ENCODE assay signal across 20 cellular contexts in the genomic region with DNA sequence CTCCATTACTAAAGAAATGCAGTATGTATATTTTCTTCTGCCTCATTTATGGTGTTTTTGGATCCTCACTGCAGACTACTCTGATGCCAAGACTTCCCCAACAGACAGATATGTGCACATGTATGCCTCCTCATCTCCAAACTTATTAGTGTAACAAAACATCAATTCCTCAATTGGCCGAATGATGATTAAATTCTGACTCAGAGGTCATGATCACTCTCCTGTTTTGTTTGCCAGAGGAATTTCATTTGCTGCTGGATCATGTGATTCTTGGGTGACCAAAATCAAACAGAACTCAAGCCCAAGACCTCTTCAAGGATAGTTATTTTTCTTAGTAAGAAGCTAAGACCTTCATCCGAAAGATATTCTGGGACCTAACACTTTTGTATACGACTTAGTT.
"Had no signal": no experiment of that assay in that cellular context is flagged by ENCODE, and none has a peak within 500 bp of the region (broad histone marks: within the 10 kb centered on the region; RNA-seq: fewer than 3 reads in every experiment).

No MANE protein-coding gene starts in this region.

- H3K27me3 Mint-ChIP-seq: type B pancreatic cell had no signal

- H3K4me3 ChIP-seq: coronary artery, dorsolateral prefrontal cortex, hepatocyte, mucosa of descending colon, right atrium auricular region, sigmoid colon, suprapubic skin, thyroid gland had no signal

- H3K4me1 ChIP-seq: foreskin keratinocyte, right atrium auricular region, sigmoid colon, suprapubic skin, thyroid gland had no signal

- H3K27ac ChIP-seq: coronary artery, dorsolateral prefrontal cortex, foreskin keratinocyte, hepatocyte, right atrium auricular region, sigmoid colon, suprapubic skin, thyroid gland had no signal

- H3K36me3 ChIP-seq: right atrium auricular region, sigmoid colon, suprapubic skin, thyroid gland had no signal

- H3K36me3 Mint-ChIP-seq: natural killer cell, type B pancreatic cell had no signal

- H3K4me1 Mint-ChIP-seq: natural killer cell, neural crest cell had no signal

- ATAC-seq: esophagus mucosa, foreskin keratinocyte, mucosa of descending colon, natural killer cell had no signal

- DNase-seq: dorsolateral prefrontal cortex; effector CD8-positive, alpha-beta T cell; foreskin keratinocyte; head of caudate nucleus; mammary epithelial cell; mucosa of descending colon; natural killer cell; posterior cingulate gyrus; sigmoid colon; small intestine; stimulated activated CD4-positive, alpha-beta T cell treated with anti-CD3 and anti-CD28 coated beads, Interleukin-2, amount 100 ng/mL, for 48 hours; stimulated activated naive CD4-positive, alpha-beta T cell treated with Interleukin-2 at 50 U/mL for 16 hours; thyroid gland had no signal

- H3K27me3 ChIP-seq: dorsolateral prefrontal cortex, foreskin keratinocyte, hepatocyte, right atrium auricular region, sigmoid colon, suprapubic skin, thyroid gland had no signal

- H3K9me3 Mint-ChIP-seq: natural killer cell, type B pancreatic cell had no signal

- H3K4me3 Mint-ChIP-seq: natural killer cell, neural crest cell, type B pancreatic cell had no signal

- H3K27ac Mint-ChIP-seq: natural killer cell, type B pancreatic cell had no signal

- H3K9me3 ChIP-seq: mucosa of descending colon, right atrium auricular region, sigmoid colon, suprapubic skin, thyroid gland had no signal
